ENCODE assay signal across 8 cellular contexts in the genomic region with DNA sequence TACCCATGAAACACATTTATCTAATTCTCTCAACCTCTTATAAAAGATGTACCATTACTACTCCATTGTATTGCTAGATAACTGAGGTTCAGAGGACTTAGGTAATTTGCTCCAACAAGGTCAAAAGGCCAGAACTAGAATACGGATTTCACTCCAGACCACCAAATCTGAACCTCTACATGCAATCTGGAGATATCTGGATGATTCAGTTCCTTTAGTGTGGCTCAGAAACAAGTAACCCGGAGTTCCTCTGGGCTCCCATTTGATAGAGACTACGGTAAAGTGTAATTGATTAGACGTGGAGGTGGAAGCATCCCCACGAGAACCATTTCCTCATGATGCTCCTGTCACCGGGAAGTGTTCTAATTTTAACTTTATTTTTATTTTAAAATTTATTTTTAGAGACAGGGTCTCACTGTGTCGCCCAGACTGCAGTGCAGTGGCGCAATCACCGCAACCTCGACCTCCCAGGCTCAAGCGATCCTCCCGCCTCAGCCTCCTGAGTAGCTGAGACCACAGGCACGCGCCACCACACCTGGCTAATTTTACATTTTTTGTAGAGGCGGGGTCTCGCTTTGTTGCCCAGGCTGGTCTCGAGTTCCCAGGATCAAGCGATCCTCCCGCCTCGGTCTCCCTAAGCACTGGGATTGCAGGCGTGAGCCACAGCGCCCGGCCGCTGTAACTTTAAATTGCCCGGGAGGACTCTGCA. TPM values are rescaled to one million over a fixed set of nuclear protein-coding genes. Genes with fewer than 3 reads are reported as not detected.
A peak's percentile ranks its signal among the peaks of the same experiment; 100 is the strongest.
DNase-seq lines count a peak whose midpoint lies in the region; ATAC-seq and TF ChIP-seq lines count a peak whose summit lies in the region.

No MANE protein-coding gene starts in this region.

- peaks cover 0 to 5% (median 0%) of the 10 kb centered on the region in 4 donors for H3K36me3 ChIP-seq in liver (ENCODE audit: control insufficient read depth in 4 of 4, insufficient read depth in 3 of 4, low read depth in 1 of 4, low read length in 3 of 4)
- no peaks in the 10 kb centered on the region for H3K36me3 ChIP-seq in upper lobe of right lung

- DNase-seq in DMS53 (lab: John Stamatoyannopoulos, UW) (peak; percentile 3), DMS53 treated with DMSO at 0.1 percent for 48 hours (lab: John Stamatoyannopoulos, UW; ENCODE audit: unreplicated experiment) (no peak), upper lobe of right lung (no peak), MV-4-11 (lab: John Stamatoyannopoulos, UW) (no peak)
- DNase-seq in activated naive CD4-positive, alpha-beta T cell treated with anti-CD3 and anti-CD28 coated beads, Interleukin-2, amount 50 U/mL, for 72 hours (ENCODE audit: low spot score in 2 of 2): no peak

- H3K27me3 ChIP-seq in liver (ENCODE audit: control insufficient read depth in 4 of 4, insufficient read depth in 4 of 4, low read length in 3 of 4) (no peaks in the 10 kb centered on the region), upper lobe of right lung (no peaks in the 10 kb centered on the region)

- H3K27ac Mint-ChIP-seq in activated naive CD4-positive, alpha-beta T cell treated with anti-CD3 and anti-CD28 coated beads, Interleukin-2, amount 50 U/mL, for 72 hours: peak overlapping the region; percentile 96

- WGBS in liver: 16% methylated on average over 25 of the region's 25 CpGs

- H3K27ac ChIP-seq in liver (ENCODE audit: low read depth in 1 of 2, low read length in 2 of 2) (peak overlapping the region; percentile 80 to 84), upper lobe of right lung (peak overlapping the region; percentile 90)

- H3K9me3 Mint-ChIP-seq in activated naive CD4-positive, alpha-beta T cell treated with anti-CD3 and anti-CD28 coated beads, Interleukin-2, amount 50 U/mL, for 72 hours: no peaks in the 10 kb centered on the region

- TF ChIP-seq RAD21 in liver (IDR thresholded peaks at IDR 0.05): no peak

- peaks cover 18 to 70% of the 10 kb centered on the region in 2 donors for H3K36me3 Mint-ChIP-seq in activated naive CD4-positive, alpha-beta T cell treated with anti-CD3 and anti-CD28 coated beads, Interleukin-2, amount 50 U/mL, for 72 hours

- ATAC-seq in HG03095 (IDR thresholded peaks at IDR 0.05; ENCODE audit: unreplicated experiment) (peak; percentile 11), upper lobe of right lung (no peak), HG03432 (IDR thresholded peaks at IDR 0.05; ENCODE audit: unreplicated experiment) (no peak)
- ATAC-seq in activated naive CD4-positive, alpha-beta T cell treated with anti-CD3 and anti-CD28 coated beads, Interleukin-2, amount 50 U/mL, for 72 hours: peak; percentile 16 to 22

- H3K9me3 ChIP-seq in liver (ENCODE audit: control insufficient read depth in 4 of 4, low read length in 3 of 4) (peaks cover 0 to 3% (median 0%) of the 10 kb centered on the region in 4 donors), upper lobe of right lung (no peaks in the 10 kb centered on the region)

- H3K4me3 ChIP-seq in liver (ENCODE audit: low read depth in 1 of 3, low read length in 3 of 3): peak overlapping the region; percentile 81 to 100 (median 86)
- H3K4me3 ChIP-seq in upper lobe of right lung: peak overlapping the region; percentile 100

- TF ChIP-seq CTCF in liver (IDR thresholded peaks at IDR 0.05; ENCODE audit: low read depth, low read length, missing input control) (no peak), upper lobe of right lung (IDR thresholded peaks at IDR 0.05) (no peak)

- intact Hi-C loops in upper lobe of right lung (cut with DNase I): no loop called here

- H3K4me1 ChIP-seq in liver (ENCODE audit: control insufficient read depth in 4 of 4, insufficient read depth in 4 of 4, low read length in 3 of 4) (peaks cover 10 to 26% (median 22%) of the 10 kb centered on the region in 4 donors), upper lobe of right lung (peaks cover 8% of the 10 kb centered on the region)

- H3K9ac ChIP-seq in liver (ENCODE audit: low read depth in 1 of 2, low read length in 2 of 2): peak overlapping the region; percentile 32 to 90

TF ChIP-seq in liver, 16 proteins besides CTCF, POLR2A, EP300 and RAD21:
- no peak for TF ChIP-seq FOXA2 (IDR thresholded peaks at IDR 0.05)
- TF ChIP-seq RXRA (IDR thresholded peaks at IDR 0.05): no peak
- no peak for TF ChIP-seq JUND (IDR thresholded peaks at IDR 0.05)
- no peak for TF ChIP-seq GABPA (IDR thresholded peaks at IDR 0.05 in 1 of 2, conservative IDR thresholded peaks at IDR 0.05 in 1 of 2)
- TF ChIP-seq, protein P1, sequence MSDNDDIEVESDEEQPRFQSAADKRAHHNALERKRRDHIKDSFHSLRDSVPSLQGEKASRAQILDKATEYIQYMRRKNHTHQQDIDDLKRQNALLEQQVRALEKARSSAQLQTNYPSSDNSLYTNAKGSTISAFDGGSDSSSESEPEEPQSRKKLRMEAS (IDR thresholded peaks at IDR 0.05): no peak
- no peak for TF ChIP-seq NR2F2 (IDR thresholded peaks at IDR 0.05)
- TF ChIP-seq YY1 (IDR thresholded peaks at IDR 0.05): no peak
- no peak for TF ChIP-seq SP1 (IDR thresholded peaks at IDR 0.05)
- no peak for TF ChIP-seq EGR1 (IDR thresholded peaks at IDR 0.05; ENCODE audit: low read depth in 2 of 2)
- TF ChIP-seq HNF4A (conservative IDR thresholded peaks at IDR 0.05): no peak
- TF ChIP-seq, protein P2, sequence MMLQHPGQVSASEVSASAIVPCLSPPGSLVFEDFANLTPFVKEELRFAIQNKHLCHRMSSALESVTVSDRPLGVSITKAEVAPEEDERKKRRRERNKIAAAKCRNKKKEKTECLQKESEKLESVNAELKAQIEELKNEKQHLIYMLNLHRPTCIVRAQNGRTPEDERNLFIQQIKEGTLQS (IDR thresholded peaks at IDR 0.05): no peak
- TF ChIP-seq HNF4G (IDR thresholded peaks at IDR 0.05): no peak
- TF ChIP-seq TAF1 (conservative IDR thresholded peaks at IDR 0.05): no peak
- no peak for TF ChIP-seq FOXA1 (IDR thresholded peaks at IDR 0.05)
- TF ChIP-seq, protein P3, sequence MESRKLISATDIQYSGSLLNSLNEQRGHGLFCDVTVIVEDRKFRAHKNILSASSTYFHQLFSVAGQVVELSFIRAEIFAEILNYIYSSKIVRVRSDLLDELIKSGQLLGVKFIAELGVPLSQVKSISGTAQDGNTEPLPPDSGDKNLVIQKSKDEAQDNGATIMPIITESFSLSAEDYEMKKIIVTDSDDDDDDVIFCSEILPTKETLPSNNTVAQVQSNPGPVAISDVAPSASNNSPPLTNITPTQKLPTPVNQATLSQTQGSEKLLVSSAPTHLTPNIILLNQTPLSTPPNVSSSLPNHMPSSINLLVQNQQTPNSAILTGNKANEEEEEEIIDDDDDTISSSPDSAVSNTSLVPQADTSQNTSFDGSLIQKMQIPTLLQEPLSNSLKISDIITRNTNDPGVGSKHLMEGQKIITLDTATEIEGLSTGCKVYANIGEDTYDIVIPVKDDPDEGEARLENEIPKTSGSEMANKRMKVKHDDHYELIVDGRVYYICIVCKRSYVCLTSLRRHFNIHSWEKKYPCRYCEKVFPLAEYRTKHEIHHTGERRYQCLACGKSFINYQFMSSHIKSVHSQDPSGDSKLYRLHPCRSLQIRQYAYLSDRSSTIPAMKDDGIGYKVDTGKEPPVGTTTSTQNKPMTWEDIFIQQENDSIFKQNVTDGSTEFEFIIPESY (IDR thresholded peaks at IDR 0.05): no peak
- TF ChIP-seq, protein P4, sequence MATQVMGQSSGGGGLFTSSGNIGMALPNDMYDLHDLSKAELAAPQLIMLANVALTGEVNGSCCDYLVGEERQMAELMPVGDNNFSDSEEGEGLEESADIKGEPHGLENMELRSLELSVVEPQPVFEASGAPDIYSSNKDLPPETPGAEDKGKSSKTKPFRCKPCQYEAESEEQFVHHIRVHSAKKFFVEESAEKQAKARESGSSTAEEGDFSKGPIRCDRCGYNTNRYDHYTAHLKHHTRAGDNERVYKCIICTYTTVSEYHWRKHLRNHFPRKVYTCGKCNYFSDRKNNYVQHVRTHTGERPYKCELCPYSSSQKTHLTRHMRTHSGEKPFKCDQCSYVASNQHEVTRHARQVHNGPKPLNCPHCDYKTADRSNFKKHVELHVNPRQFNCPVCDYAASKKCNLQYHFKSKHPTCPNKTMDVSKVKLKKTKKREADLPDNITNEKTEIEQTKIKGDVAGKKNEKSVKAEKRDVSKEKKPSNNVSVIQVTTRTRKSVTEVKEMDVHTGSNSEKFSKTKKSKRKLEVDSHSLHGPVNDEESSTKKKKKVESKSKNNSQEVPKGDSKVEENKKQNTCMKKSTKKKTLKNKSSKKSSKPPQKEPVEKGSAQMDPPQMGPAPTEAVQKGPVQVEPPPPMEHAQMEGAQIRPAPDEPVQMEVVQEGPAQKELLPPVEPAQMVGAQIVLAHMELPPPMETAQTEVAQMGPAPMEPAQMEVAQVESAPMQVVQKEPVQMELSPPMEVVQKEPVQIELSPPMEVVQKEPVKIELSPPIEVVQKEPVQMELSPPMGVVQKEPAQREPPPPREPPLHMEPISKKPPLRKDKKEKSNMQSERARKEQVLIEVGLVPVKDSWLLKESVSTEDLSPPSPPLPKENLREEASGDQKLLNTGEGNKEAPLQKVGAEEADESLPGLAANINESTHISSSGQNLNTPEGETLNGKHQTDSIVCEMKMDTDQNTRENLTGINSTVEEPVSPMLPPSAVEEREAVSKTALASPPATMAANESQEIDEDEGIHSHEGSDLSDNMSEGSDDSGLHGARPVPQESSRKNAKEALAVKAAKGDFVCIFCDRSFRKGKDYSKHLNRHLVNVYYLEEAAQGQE (IDR thresholded peaks at IDR 0.05): no peak

RNA-seq across cellular contexts. Expression of a gene that starts 0.6 kb away (rescaled TPM):
- total RNA-seq in activated naive CD4-positive, alpha-beta T cell treated with anti-CD3 and anti-CD28 coated beads, Interleukin-2, amount 50 U/mL, for 72 hours: 10 to 100 TPM; 16.8 to 25.7 TPM
- total RNA-seq in liver: 10 to 100 TPM in 1 of 2 donors, 1 to 10 TPM in 1; 7.0 to 15.1 TPM
- 1 to 10 TPM; 7.7 to 9.8 TPM for polyA plus RNA-seq in liver
- total RNA-seq in upper lobe of right lung: 13.5 TPM

Comparison
In these comparisons a context has a peak if more than half of its experiments do, and no peak if none do; other contexts are left out.
1. ATAC-seq: peak in HG03095 (single experiment) and activated naive CD4-positive, alpha-beta T cell treated with anti-CD3 and anti-CD28 coated beads, Interleukin-2, amount 50 U/mL, for 72 hours (2 of 2); none in upper lobe of right lung (single experiment) and HG03432 (single experiment).